In genomic region chr1:203346755-203347102, GRCh38 we compare ENCODE assay signal across 1 cellular context.
TF ChIP-seq lines count a peak whose summit lies in the region.

No MANE protein-coding gene starts in this region.

TF ChIP-seq in K562, 482 proteins besides CTCF, POLR2A, EP300 and RAD21:
- TF ChIP-seq USF2 (CRISPR knock-in tag; IDR thresholded peaks at IDR 0.05) (peak; percentile 48; the same call in 1 of the 2 replicates), RAD51 (IDR thresholded peaks at IDR 0.05; ENCODE audit: borderline replicate concordance, low read depth) (peak; percentile 68), NFE2 (IDR thresholded peaks at IDR 0.05; ENCODE audit: low read depth) (no peak), TFE3 (CRISPR knock-in tag; IDR thresholded peaks at IDR 0.05) (0 out of 2 replicates have a peak, but pooled peaks have one; percentile 1)
TF ChIP-seq in K562: peak in this region for 3.
